ENCODE assay signal across 15 cellular contexts in genomic region chr2:234308073-234308813, GRCh38.
DNase-seq lines count a peak whose midpoint lies in the region; ATAC-seq and TF ChIP-seq lines count a peak whose summit lies in the region.
"Had no signal": no experiment of that assay in that cellular context is flagged by ENCODE, and none has a peak within 500 bp of the region (broad histone marks: within the 10 kb centered on the region; RNA-seq: fewer than 3 reads in every experiment).

No MANE protein-coding gene starts in this region.

- H3K4me3 ChIP-seq in SU-DHL-6 (ENCODE audit: insufficient read depth, low read length, poor library complexity, severe bottlenecking) (no peak overlapping the region), fibroblast of mammary gland (ENCODE audit: control insufficient read depth, low read depth, low read length) (no peak overlapping the region)
- H3K4me3 ChIP-seq: cardiac muscle cell, gastroesophageal sphincter, sigmoid colon had no signal

- no peaks in the 10 kb centered on the region for H3K27me3 ChIP-seq in SU-DHL-6 (ENCODE audit: low read length)
- H3K27me3 ChIP-seq: cardiac muscle cell, gastroesophageal sphincter, sigmoid colon had no signal

- H3K27ac ChIP-seq in SU-DHL-6 (ENCODE audit: low read depth, low read length), result no peak overlapping the region
- H3K27ac ChIP-seq: cardiac muscle cell, sigmoid colon, WERI-Rb-1 had no signal

- peak overlapping the region; percentile 97 for H3K27ac Mint-ChIP-seq in activated CD4-positive, alpha-beta T cell treated with anti-CD3 and anti-CD28 coated beads, Interleukin-2, amount 10 ng/mL, durations not matched to agents 24 days and 14 days

- H3K36me3 ChIP-seq in SU-DHL-6 (ENCODE audit: low read length), result no peaks in the 10 kb centered on the region
- H3K36me3 ChIP-seq: cardiac muscle cell, gastroesophageal sphincter, sigmoid colon, WERI-Rb-1 had no signal

- H3K4me3 Mint-ChIP-seq in activated CD4-positive, alpha-beta T cell treated with anti-CD3 and anti-CD28 coated beads, Interleukin-2, amount 10 ng/mL, durations not matched to agents 24 days and 14 days, result peak overlapping the region; percentile 66

- H2AFZ ChIP-seq in SU-DHL-6 (ENCODE audit: low read depth, low read length, severe bottlenecking), result no peak overlapping the region

- no peaks in the 10 kb centered on the region for H3K27me3 Mint-ChIP-seq in activated CD4-positive, alpha-beta T cell treated with anti-CD3 and anti-CD28 coated beads, Interleukin-2, amount 10 ng/mL, durations not matched to agents 24 days and 14 days

- H3K9me2 ChIP-seq in SU-DHL-6 (replicated peaks; ENCODE audit: insufficient read depth, low read length), result no peaks in the 10 kb centered on the region

- ATAC-seq in GM19455 (IDR thresholded peaks at IDR 0.05; ENCODE audit: unreplicated experiment), result no peak

- H3K9me3 Mint-ChIP-seq in activated CD4-positive, alpha-beta T cell treated with anti-CD3 and anti-CD28 coated beads, Interleukin-2, amount 10 ng/mL, durations not matched to agents 24 days and 14 days, result peaks cover 12% of the 10 kb centered on the region

- TF ChIP-seq CTCF in SU-DHL-6 (IDR thresholded peaks at IDR 0.05; ENCODE audit: insufficient read depth, low read length, poor library complexity, severe bottlenecking) (no peak), fibroblast of mammary gland (conservative IDR thresholded peaks at IDR 0.05; ENCODE audit: control insufficient read depth, insufficient read depth, low read depth, low read length) (peak; percentile 10)

- no peaks in the 10 kb centered on the region for H3K9me3 ChIP-seq in SU-DHL-6 (ENCODE audit: insufficient read depth, low read length)
- H3K9me3 ChIP-seq: gastroesophageal sphincter, sigmoid colon had no signal

- no peaks in the 10 kb centered on the region for H3F3A ChIP-seq in SU-DHL-6 (ENCODE audit: insufficient read depth)

- no peaks in the 10 kb centered on the region for H4K20me1 ChIP-seq in SU-DHL-6 (ENCODE audit: low read depth, low read length)

- H3K79me2 ChIP-seq in SU-DHL-6 (ENCODE audit: insufficient read depth, low read length), result no peaks in the 10 kb centered on the region

- intact Hi-C loops in activated CD4-positive, alpha-beta T cell treated with anti-CD3 and anti-CD28 coated beads, Interleukin-2, amount 10 ng/mL, durations not matched to agents 24 days and 14 days (cut with micrococcal nuclease), result loop anchor here (1.0 to 2.0 kb wide), 6 partner anchors 12 to 115 kb away; no protein-coding TSS in a partner anchor

- peaks cover 49% of the 10 kb centered on the region for H3K4me1 Mint-ChIP-seq in activated CD4-positive, alpha-beta T cell treated with anti-CD3 and anti-CD28 coated beads, Interleukin-2, amount 10 ng/mL, durations not matched to agents 24 days and 14 days

- H3K4me2 ChIP-seq in SU-DHL-6 (ENCODE audit: low read depth, low read length, poor library complexity, severe bottlenecking), result peak overlapping the region; percentile 19

- H3K9ac ChIP-seq in SU-DHL-6 (ENCODE audit: low read length), result no peak overlapping the region

- peaks cover 8% of the 10 kb centered on the region for H3K36me3 Mint-ChIP-seq in activated CD4-positive, alpha-beta T cell treated with anti-CD3 and anti-CD28 coated beads, Interleukin-2, amount 10 ng/mL, durations not matched to agents 24 days and 14 days (ENCODE audit: low read depth)

- DNase-seq in activated CD4-positive, alpha-beta T cell treated with anti-CD3 and anti-CD28 coated beads, Interleukin-2, amount 10 ng/mL, durations not matched to agents 24 days and 14 days, result peak; percentile 75
- no peak for DNase-seq in activated CD4-positive, alpha-beta T cell treated with anti-CD3 and anti-CD28 coated beads for 1 hour
- DNase-seq in fibroblast of mammary gland (ENCODE audit: low read depth), result no peak
- peak; percentile 36 for DNase-seq in stromal cell of bone marrow (ENCODE audit: low read depth)
- no peak for DNase-seq in retina
- no peak for DNase-seq in LoVo (ENCODE audit: low spot score)
- DNase-seq: ACHN, Kasumi-1, mammary epithelial cell, sigmoid colon, WERI-Rb-1 had no signal

Comparison
In these comparisons a context has a peak if more than half of its experiments do, and no peak if none do; other contexts are left out.
1. DNase-seq: peak in activated CD4-positive, alpha-beta T cell treated with anti-CD3 and anti-CD28 coated beads, Interleukin-2, amount 10 ng/mL, durations not matched to agents 24 days and 14 days (single experiment) and stromal cell of bone marrow (single experiment); none in activated CD4-positive, alpha-beta T cell treated with anti-CD3 and anti-CD28 coated beads for 1 hour (single experiment), fibroblast of mammary gland (single experiment), retina (single experiment) and LoVo (single experiment).